ENCODE assay signal across 1 cellular context in genomic region chr12:92593734-92594402, GRCh38.
TF ChIP-seq lines count a peak whose summit lies in the region.

No MANE protein-coding gene starts in this region.

TF ChIP-seq in H1, 55 proteins besides CTCF, POLR2A, EP300 and RAD21:
- TF ChIP-seq CHD7 (IDR thresholded peaks at IDR 0.05; ENCODE audit: insufficient replicate concordance, low read length) (no peak), JUN (IDR thresholded peaks at IDR 0.05; ENCODE audit: low read depth, low read length) (no peak), TAF1 (IDR thresholded peaks at IDR 0.05; ENCODE audit: low read depth, low read length) (no peak), E2F6 (IDR thresholded peaks at IDR 0.05) (no peak), SAP30 (IDR thresholded peaks at IDR 0.05; ENCODE audit: insufficient read depth, insufficient replicate concordance, low read length) (no peak), ZNF274 (IDR thresholded peaks at IDR 0.05; ENCODE audit: borderline replicate concordance, extremely low read depth, low read length) (no peak), EGR1 (IDR thresholded peaks at IDR 0.05; ENCODE audit: borderline replicate concordance, low read depth, low read length) (no peak), JUND (IDR thresholded peaks at IDR 0.05; ENCODE audit: low read length) (no peak)
